ENCODE assay signal across 15 cellular contexts in the genomic region with DNA sequence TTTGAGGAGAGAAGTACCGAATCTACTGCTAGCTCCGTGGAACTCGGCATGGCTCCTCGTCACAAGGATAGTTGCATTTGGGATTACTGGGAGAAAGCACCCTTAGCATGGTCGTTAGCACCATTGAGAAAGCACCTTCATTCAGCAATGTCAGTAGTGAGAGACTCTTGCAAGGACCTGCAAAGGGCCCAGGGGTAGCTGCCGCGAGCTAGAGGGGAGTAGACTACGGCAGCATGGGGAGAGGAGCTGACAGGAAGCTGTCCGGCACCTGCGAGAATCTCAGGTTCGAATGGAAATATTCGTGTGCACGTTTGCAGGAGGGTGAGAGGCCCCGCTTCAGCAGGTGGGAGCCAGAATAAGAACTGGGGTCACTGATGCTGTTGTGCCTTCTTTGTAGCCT. TPM values are rescaled to one million over a fixed set of nuclear protein-coding genes. Genes with fewer than 3 reads are reported as not detected.
DNase-seq lines count a peak whose midpoint lies in the region; ATAC-seq and TF ChIP-seq lines count a peak whose summit lies in the region.
"Had no signal": no experiment of that assay in that cellular context is flagged by ENCODE, and none has a peak within 500 bp of the region (broad histone marks: within the 10 kb centered on the region; RNA-seq: fewer than 3 reads in every experiment).

No MANE protein-coding gene starts in this region.

- POLR2A ChIA-PET in activated naive CD8-positive, alpha-beta T cell treated with anti-CD3 and anti-CD28 coated beads, Interleukin-2, amount 10 ng/mL, durations not matched to agents 7 days and 5 days (lab: Charles Lee), result interaction anchor here (1.0 kb wide), 1 partner anchor 20 kb away, joined by 3 read pairs; the partner anchor contains the start of gene TLR10

- H3K9me3 Mint-ChIP-seq in activated naive CD8-positive, alpha-beta T cell treated with anti-CD3 and anti-CD28 coated beads, Interleukin-2, amount 10 ng/mL, durations not matched to agents 7 days and 5 days, result peaks cover 2% of the 10 kb centered on the region
- peaks cover 11% of the 10 kb centered on the region for H3K9me3 Mint-ChIP-seq in activated naive CD8-positive, alpha-beta T cell treated with anti-CD3 and anti-CD28 coated beads for 36 hours

- H3K4me2 ChIP-seq in smooth muscle cell, result no peak overlapping the region

- H4K20me1 ChIP-seq in smooth muscle cell (ENCODE audit: low read depth), result no peaks in the 10 kb centered on the region

- WGBS in spleen, 5 donors, result 49 to 87% (median 78%) methylated on average over 14 of the region's 14 CpGs
- 90% methylated on average over 14 of the region's 14 CpGs for WGBS in smooth muscle cell (ENCODE audit: low lambda C conversion rate)

- H2AFZ ChIP-seq in smooth muscle cell (ENCODE audit: low read depth), result no peak overlapping the region

- H3F3A ChIP-seq in smooth muscle cell (ENCODE audit: low read depth), result no peaks in the 10 kb centered on the region

- peak overlapping the region; percentile 77 for H3K4me3 Mint-ChIP-seq in activated naive CD8-positive, alpha-beta T cell treated with anti-CD3 and anti-CD28 coated beads, Interleukin-2, amount 10 ng/mL, durations not matched to agents 7 days and 5 days
- H3K4me3 Mint-ChIP-seq in activated naive CD8-positive, alpha-beta T cell treated with anti-CD3 and anti-CD28 coated beads for 36 hours, result no peak overlapping the region

- no peak for DNase-seq in activated naive CD8-positive, alpha-beta T cell treated with anti-CD3 and anti-CD28 coated beads, Interleukin-2, amount 10 ng/mL, durations not matched to agents 7 days and 5 days
- DNase-seq in activated naive CD8-positive, alpha-beta T cell treated with anti-CD3 and anti-CD28 coated beads for 36 hours, result no peak
- DNase-seq in HL-60 (ENCODE audit: low read depth in 1 of 2, low spot score in 1 of 2) (no peak), spleen (peak; percentile 79), smooth muscle cell (lab: John Stamatoyannopoulos, UW; ENCODE audit: unreplicated experiment) (no peak), UCSD-AML1 (lab: John Stamatoyannopoulos, UW; ENCODE audit: unreplicated experiment) (no peak)
- DNase-seq in activated CD4-positive, CD25-positive, alpha-beta regulatory T cell treated with anti-CD3 and anti-CD28 coated beads, Interleukin-2, amount 50 U/mL, for 72 hours, result no peak
- DNase-seq: activated gamma-delta T cell, lower lobe of right lung had no signal

- no peak for TF ChIP-seq POLR2A in spleen (IDR thresholded peaks at IDR 0.05)

- H3K27ac ChIP-seq in HL-60 (replicated peaks) (peak overlapping the region; percentile 80; the same call in 1 of the 2 replicates), spleen (peak overlapping the region; percentile 2 to 91 (median 83)), smooth muscle cell (ENCODE audit: low read depth) (no peak overlapping the region)
- H3K27ac ChIP-seq: epithelial cell of prostate had no signal

- H3K79me2 ChIP-seq in smooth muscle cell (ENCODE audit: low read depth), result no peaks in the 10 kb centered on the region

- H3K4me1 Mint-ChIP-seq in activated naive CD8-positive, alpha-beta T cell treated with anti-CD3 and anti-CD28 coated beads, Interleukin-2, amount 10 ng/mL, durations not matched to agents 7 days and 5 days, result peaks cover 20% of the 10 kb centered on the region
- H3K4me1 Mint-ChIP-seq in activated naive CD8-positive, alpha-beta T cell treated with anti-CD3 and anti-CD28 coated beads for 36 hours, result peaks cover 15% of the 10 kb centered on the region

- H3K27me3 ChIP-seq in HL-60 (ENCODE audit: insufficient read depth, poor library complexity, severe bottlenecking) (no peaks in the 10 kb centered on the region), spleen (replicated peaks in 1 of 7) (no peaks in the 10 kb centered on the region), smooth muscle cell (ENCODE audit: low read depth) (no peaks in the 10 kb centered on the region)

- H3K36me3 ChIP-seq in spleen, result no peaks in the 10 kb centered on the region
- H3K36me3 ChIP-seq in smooth muscle cell (ENCODE audit: low read depth), result no peaks in the 10 kb centered on the region
- H3K36me3 ChIP-seq: lower lobe of right lung had no signal

- H3K27ac Mint-ChIP-seq in activated naive CD8-positive, alpha-beta T cell treated with anti-CD3 and anti-CD28 coated beads, Interleukin-2, amount 10 ng/mL, durations not matched to agents 7 days and 5 days, result peak overlapping the region; percentile 78
- no peak overlapping the region for H3K27ac Mint-ChIP-seq in activated naive CD8-positive, alpha-beta T cell treated with anti-CD3 and anti-CD28 coated beads for 36 hours

- no peaks in the 10 kb centered on the region for H3K27me3 Mint-ChIP-seq in activated naive CD8-positive, alpha-beta T cell treated with anti-CD3 and anti-CD28 coated beads, Interleukin-2, amount 10 ng/mL, durations not matched to agents 7 days and 5 days
- H3K27me3 Mint-ChIP-seq in activated naive CD8-positive, alpha-beta T cell treated with anti-CD3 and anti-CD28 coated beads for 36 hours, result no peaks in the 10 kb centered on the region

- H3K36me3 Mint-ChIP-seq in activated naive CD8-positive, alpha-beta T cell treated with anti-CD3 and anti-CD28 coated beads, Interleukin-2, amount 10 ng/mL, durations not matched to agents 7 days and 5 days, result peaks cover 3% of the 10 kb centered on the region
- H3K36me3 Mint-ChIP-seq in activated naive CD8-positive, alpha-beta T cell treated with anti-CD3 and anti-CD28 coated beads for 36 hours, result no peaks in the 10 kb centered on the region

- H3K4me3 ChIP-seq in HL-60 (replicated peaks; ENCODE audit: insufficient read depth, low read length) (no peak overlapping the region), spleen (peak overlapping the region in 1 of 8 donors; percentile 49), smooth muscle cell (no peak overlapping the region)
- H3K4me3 ChIP-seq: lower lobe of right lung had no signal

- no peak overlapping the region for H3K9ac ChIP-seq in smooth muscle cell (ENCODE audit: low read depth)

- no peak for TF ChIP-seq CTCF in HL-60 (IDR thresholded peaks at IDR 0.05; ENCODE audit: insufficient read depth, low read length)
- no peak for TF ChIP-seq CTCF in spleen (IDR thresholded peaks at IDR 0.05 in 8 of 11, conservative IDR thresholded peaks at IDR 0.05 in 3 of 11)
- no peak for TF ChIP-seq CTCF in smooth muscle cell (IDR thresholded peaks at IDR 0.05; ENCODE audit: borderline replicate concordance, insufficient read depth, poor library complexity, severe bottlenecking)

- no peak for ATAC-seq in activated naive CD8-positive, alpha-beta T cell treated with anti-CD3 and anti-CD28 coated beads, Interleukin-2, amount 10 ng/mL, durations not matched to agents 7 days and 5 days (ENCODE audit: low read depth)
- ATAC-seq in GM21529 (IDR thresholded peaks at IDR 0.05; ENCODE audit: unreplicated experiment), result peak; percentile 35
- ATAC-seq: HCT116, lower lobe of right lung had no signal

- H3K4me1 ChIP-seq in spleen (peaks cover 6 to 81% (median 52%) of the 10 kb centered on the region in 6 donors), smooth muscle cell (ENCODE audit: low read depth) (no peaks in the 10 kb centered on the region)
- H3K4me1 ChIP-seq: lower lobe of right lung had no signal

- intact Hi-C loops in spleen (cut with DNase I; ENCODE audit: low total_unique reads), result no loop called here

- H3K9me3 ChIP-seq in spleen (peaks cover 0 to 12% (median 0%) of the 10 kb centered on the region in 8 donors), smooth muscle cell (replicated peaks; ENCODE audit: low read depth) (no peaks in the 10 kb centered on the region)
- H3K9me3 ChIP-seq: lower lobe of right lung had no signal

RNA-seq across cellular contexts. Expression of gene TLR10, which starts 20.2 kb away (rescaled TPM):
- under 1 TPM; 0.25 to 0.26 TPM for total RNA-seq in activated naive CD8-positive, alpha-beta T cell treated with anti-CD3 and anti-CD28 coated beads, Interleukin-2, amount 10 ng/mL, durations not matched to agents 7 days and 5 days
- under 1 TPM; 0.26 to 0.29 TPM for total RNA-seq in activated naive CD8-positive, alpha-beta T cell treated with anti-CD3 and anti-CD28 coated beads for 36 hours
- total RNA-seq in spleen (10 to 100 TPM; 29.6 to 70.1 (median 42.0) TPM), smooth muscle cell (not detected in 2 replicates)
- polyA plus RNA-seq in spleen (10 to 100 TPM; 46.2 to 81.4 (median 68.1) TPM), smooth muscle cell (not detected in 2 replicates)
- total RNA-seq: A172, bronchial epithelial cell, M059J had no signal

RNA-seq across cellular contexts. Expression of gene TLR1, which starts 42.0 kb away (rescaled TPM):
- 10 to 100 TPM; 14.9 to 17.2 TPM for total RNA-seq in activated naive CD8-positive, alpha-beta T cell treated with anti-CD3 and anti-CD28 coated beads, Interleukin-2, amount 10 ng/mL, durations not matched to agents 7 days and 5 days
- total RNA-seq in activated naive CD8-positive, alpha-beta T cell treated with anti-CD3 and anti-CD28 coated beads for 36 hours, result 1 to 10 TPM; 1.6 to 2.4 TPM
- 100 to 1,000 TPM in 5 of 7 donors, 10 to 100 TPM in 2; 84.9 to 190 (median 119) TPM for total RNA-seq in spleen
- 10 to 100 TPM in 2 of 3 donors, 1 to 10 TPM in 1; 7.6 to 10.8 (median 10.5) TPM for polyA plus RNA-seq in spleen
- 2.0 and 8.4 TPM in 2 replicates for total RNA-seq in smooth muscle cell
- 0.54 and 0.99 TPM in 2 replicates for polyA plus RNA-seq in smooth muscle cell

Comparison
In these comparisons a context has a peak if more than half of its experiments do, and no peak if none do; other contexts are left out.
1. RNA of gene TLR10, which starts 20.2 kb away (total RNA-seq): 29.6 to 70.1 TPM in spleen; 0.26 to 0.29 TPM in activated naive CD8-positive, alpha-beta T cell treated with anti-CD3 and anti-CD28 coated beads for 36 hours, 0.25 to 0.26 TPM in activated naive CD8-positive, alpha-beta T cell treated with anti-CD3 and anti-CD28 coated beads, Interleukin-2, amount 10 ng/mL, durations not matched to agents 7 days and 5 days and not detected in smooth muscle cell; every median in the first group is over 10 times any median in the second.